ENCODE assay signal across 33 cellular contexts in genomic region chr2:22301251-22301650, GRCh38.
DNase-seq lines count a peak whose midpoint lies in the region; ATAC-seq and TF ChIP-seq lines count a peak whose summit lies in the region.
"Had no signal": no experiment of that assay in that cellular context is flagged by ENCODE, and none has a peak within 500 bp of the region (broad histone marks: within the 10 kb centered on the region; RNA-seq: fewer than 3 reads in every experiment).

No MANE protein-coding gene starts in this region.

- peak overlapping the region; percentile 47 for H3K4me2 ChIP-seq in neural cell (ENCODE audit: low read length)
- H3K4me2 ChIP-seq: A549; BLaER1; BLaER1 treated with 17β-estradiol and CSF1 and Interleukin-3, amounts not matched to agents 10 nM and 100 nM had no signal

- H3K27me3 ChIP-seq in neural cell (ENCODE audit: insufficient read depth, low read depth, low read length), result no peaks in the 10 kb centered on the region
- H3K27me3 ChIP-seq: BE2C; BLaER1; BLaER1 treated with 17β-estradiol and CSF1 and Interleukin-3, amounts not matched to agents 10 nM and 100 nM had no signal

- no peaks in the 10 kb centered on the region for H3K9me3 ChIP-seq in neural cell (ENCODE audit: low read length)
- H3K9me3 ChIP-seq: A549, BE2C, Caco-2 had no signal

- H3K4me3 Mint-ChIP-seq in mesothelial cell of epicardium, result no peak overlapping the region
- H3K4me3 Mint-ChIP-seq in nephron, result no peak overlapping the region
- no peak overlapping the region for H3K4me3 Mint-ChIP-seq in activated T-cell treated with anti-CD3 and anti-CD28 coated beads, Interleukin-2, amount 50 U/mL, for 24 hours
- H3K4me3 Mint-ChIP-seq: B cell; CD14-positive monocyte; CD4-positive, alpha-beta memory T cell; CD4-positive, alpha-beta T cell; CD4-positive, CD25-positive, alpha-beta regulatory T cell; CD8-positive, alpha-beta memory T cell; CD8-positive, alpha-beta T cell had no signal

- peak; percentile 93 for TF ChIP-seq EP300 in neural cell (conservative IDR thresholded peaks at IDR 0.05; ENCODE audit: poor library complexity, severe bottlenecking)

- H3K79me2 ChIP-seq in neural cell (replicated peaks; ENCODE audit: insufficient read depth, low read length), result no peaks in the 10 kb centered on the region

- no peak for DNase-seq in mesothelial cell of epicardium (ENCODE audit: low spot score in 2 of 2, unreplicated experiment in 2 of 2)
- no peak for DNase-seq in activated T-cell treated with anti-CD3 and anti-CD28 coated beads, Interleukin-2, amount 50 U/mL, for 24 hours
- no peak for DNase-seq in activated naive CD4-positive, alpha-beta T cell (lab: John Stamatoyannopoulos, UW)
- DNase-seq: 8988T; ACHN; AML-193; BE2C; C1 segment of cervical spinal cord; Caco-2; Calu3; CD4-positive, alpha-beta memory T cell; CD4-positive, alpha-beta T cell; CD4-positive, CD25-positive, alpha-beta regulatory T cell; CD8-positive, alpha-beta memory T cell; CD8-positive, alpha-beta T cell; COR-L47; DMS 273 treated with DMSO at 0.1 percent for 48 hours; DMS153; DMS53; DMS79; DMS79 treated with DMSO at 0.1 percent for 48 hours; DND-41; EL had no signal

- H2AFZ ChIP-seq in neural cell (ENCODE audit: low read depth, low read length), result no peak overlapping the region

- no peaks in the 10 kb centered on the region for H3K9me2 ChIP-seq in neural cell (ENCODE audit: insufficient read depth, low read length)

- no peak for TF ChIP-seq CTCF in mesothelial cell of epicardium (IDR thresholded peaks at IDR 0.05; ENCODE audit: unreplicated experiment)
- TF ChIP-seq CTCF in nephron (IDR thresholded peaks at IDR 0.05; ENCODE audit: unreplicated experiment in 3 of 3), result no peak
- TF ChIP-seq CTCF in neural cell (IDR thresholded peaks at IDR 0.05; ENCODE audit: poor library complexity, severe bottlenecking), result no peak

- no peaks in the 10 kb centered on the region for H4K20me1 ChIP-seq in neural cell (ENCODE audit: insufficient read depth)
- H4K20me1 ChIP-seq: BLaER1; BLaER1 treated with 17β-estradiol and CSF1 and Interleukin-3, amounts not matched to agents 10 nM and 100 nM had no signal

- H3K36me3 ChIP-seq in neural cell (ENCODE audit: insufficient read depth, low read length), result no peaks in the 10 kb centered on the region
- H3K36me3 ChIP-seq: BE2C; BLaER1; BLaER1 treated with 17β-estradiol and CSF1 and Interleukin-3, amounts not matched to agents 10 nM and 100 nM had no signal

- no peak for ATAC-seq in HG03045 (IDR thresholded peaks at IDR 0.05; ENCODE audit: unreplicated experiment)
- ATAC-seq: A549; CD8-positive, alpha-beta T cell had no signal

- peak overlapping the region; percentile 14 for H3K27ac Mint-ChIP-seq in mesothelial cell of epicardium
- peak overlapping the region in 2 of 3 experiments; percentile 9 to 47 for H3K27ac Mint-ChIP-seq in nephron
- no peak overlapping the region for H3K27ac Mint-ChIP-seq in activated T-cell treated with anti-CD3 and anti-CD28 coated beads, Interleukin-2, amount 50 U/mL, for 24 hours
- H3K27ac Mint-ChIP-seq: B cell; CD14-positive monocyte; CD4-positive, alpha-beta memory T cell; CD4-positive, alpha-beta T cell; CD4-positive, CD25-positive, alpha-beta regulatory T cell; CD8-positive, alpha-beta memory T cell; CD8-positive, alpha-beta T cell had no signal

- H3K9ac ChIP-seq in neural cell (ENCODE audit: low read length), result peak overlapping the region; percentile 20
- H3K9ac ChIP-seq: BLaER1; BLaER1 treated with 17β-estradiol and CSF1 and Interleukin-3, amounts not matched to agents 10 nM and 100 nM had no signal

- H3K9me3 Mint-ChIP-seq in mesothelial cell of epicardium (peaks cover 8% of the 10 kb centered on the region), nephron (peaks cover 10% of the 10 kb centered on the region)
- H3K9me3 Mint-ChIP-seq in activated T-cell treated with anti-CD3 and anti-CD28 coated beads, Interleukin-2, amount 50 U/mL, for 24 hours, result peaks cover 2% of the 10 kb centered on the region
- H3K9me3 Mint-ChIP-seq: CD8-positive, alpha-beta T cell had no signal

- H3F3A ChIP-seq in neural cell (ENCODE audit: insufficient read depth, low read length, poor library complexity, severe bottlenecking), result no peaks in the 10 kb centered on the region

- H3K4me3 ChIP-seq in neural cell (ENCODE audit: low read length), result peak overlapping the region; percentile 40
- H3K4me3 ChIP-seq: A549; BLaER1; BLaER1 treated with 17β-estradiol and CSF1 and Interleukin-3, amounts not matched to agents 10 nM and 100 nM had no signal

- no peaks in the 10 kb centered on the region for H3K27me3 Mint-ChIP-seq in mesothelial cell of epicardium (ENCODE audit: low read depth)
- no peaks in the 10 kb centered on the region for H3K27me3 Mint-ChIP-seq in nephron (ENCODE audit: low read depth)
- no peaks in the 10 kb centered on the region for H3K27me3 Mint-ChIP-seq in activated T-cell treated with anti-CD3 and anti-CD28 coated beads, Interleukin-2, amount 50 U/mL, for 24 hours
- H3K27me3 Mint-ChIP-seq: B cell; CD4-positive, alpha-beta memory T cell; CD4-positive, alpha-beta T cell; CD4-positive, CD25-positive, alpha-beta regulatory T cell; CD8-positive, alpha-beta memory T cell had no signal

- peak overlapping the region; percentile 79 for H3K27ac ChIP-seq in neural cell (ENCODE audit: low read length)
- H3K27ac ChIP-seq: 22Rv1; A549; BLaER1; BLaER1 treated with 17β-estradiol and CSF1 and Interleukin-3, amounts not matched to agents 10 nM and 100 nM; C4-2B had no signal

- H3K4me1 Mint-ChIP-seq in mesothelial cell of epicardium (peaks cover 20% of the 10 kb centered on the region), nephron (peaks cover 9% of the 10 kb centered on the region)
- no peaks in the 10 kb centered on the region for H3K4me1 Mint-ChIP-seq in activated T-cell treated with anti-CD3 and anti-CD28 coated beads, Interleukin-2, amount 50 U/mL, for 24 hours (ENCODE audit: low read depth)
- H3K4me1 Mint-ChIP-seq: B cell; CD14-positive monocyte; CD4-positive, alpha-beta memory T cell; CD4-positive, CD25-positive, alpha-beta regulatory T cell; CD8-positive, alpha-beta memory T cell had no signal

- peak; percentile 45 for TF ChIP-seq RAD21 in neural cell (conservative IDR thresholded peaks at IDR 0.05)

- no peaks in the 10 kb centered on the region for H3K36me3 Mint-ChIP-seq in mesothelial cell of epicardium
- H3K36me3 Mint-ChIP-seq in nephron (ENCODE audit: low read depth), result no peaks in the 10 kb centered on the region
- H3K36me3 Mint-ChIP-seq in activated T-cell treated with anti-CD3 and anti-CD28 coated beads, Interleukin-2, amount 50 U/mL, for 24 hours (ENCODE audit: low read depth), result no peaks in the 10 kb centered on the region
- H3K36me3 Mint-ChIP-seq: CD14-positive monocyte; CD4-positive, alpha-beta memory T cell; CD4-positive, CD25-positive, alpha-beta regulatory T cell; CD8-positive, alpha-beta memory T cell; CD8-positive, alpha-beta T cell had no signal

TF ChIP-seq in neural cell, 6 proteins besides CTCF, POLR2A, EP300 and RAD21:
- TF ChIP-seq TAF1 (IDR thresholded peaks at IDR 0.05; ENCODE audit: low read depth) (no peak), MXI1 (conservative IDR thresholded peaks at IDR 0.05; ENCODE audit: poor library complexity, severe bottlenecking) (no peak), SMC3 (conservative IDR thresholded peaks at IDR 0.05; ENCODE audit: poor library complexity) (peak; percentile 52), POLR2AphosphoS5 (IDR thresholded peaks at IDR 0.05) (peak; percentile 62)
